In genomic region chr15:66621491-66622467, GRCh38 we compare ENCODE assay signal across 10 cellular contexts. TPM values are rescaled to one million over a fixed set of nuclear protein-coding genes. Genes with fewer than 3 reads are reported as not detected.
DNase-seq lines count a peak whose midpoint lies in the region; ATAC-seq and TF ChIP-seq lines count a peak whose summit lies in the region.
"Had no signal": no experiment of that assay in that cellular context is flagged by ENCODE, and none has a peak within 500 bp of the region (broad histone marks: within the 10 kb centered on the region; RNA-seq: fewer than 3 reads in every experiment).

No MANE protein-coding gene starts in this region.

- DNase-seq in AG08396 (ENCODE audit: low spot score) (peak; percentile 46), NT2/D1 (ENCODE audit: low read depth, low spot score) (peak; percentile 63), left cardiac atrium (peak; percentile 41), ovary (peak; percentile 40 to 62 (median 48)), NCI-H1048 (lab: John Stamatoyannopoulos, UW) (no peak), PC-9 (no peak), NCI-H2029 (lab: John Stamatoyannopoulos, UW) (no peak), NK-92 (lab: John Stamatoyannopoulos, UW; ENCODE audit: unreplicated experiment) (no peak)
- DNase-seq: foreskin keratinocyte had no signal

- no peaks in the 10 kb centered on the region for H3K79me2 ChIP-seq in PC-9 (ENCODE audit: low read depth)

- H3K4me3 ChIP-seq in NT2/D1 (ENCODE audit: insufficient read length, low read depth) (peak overlapping the region; percentile 36), ovary (peak overlapping the region; percentile 27), PC-9 (no peak overlapping the region)
- H3K4me3 ChIP-seq: BLaER1 had no signal

- intact Hi-C loops in left cardiac atrium (cut with DNase I) (no loop called here), ovary (cut with DNase I) (loop anchor here (2.0 to 5.0 kb wide), 4 partner anchors 81 to 231 kb away; partner anchors contain the start of gene SMAD6 (in 2 of the 4)), PC-9 (cut with micrococcal nuclease; ENCODE audit: unreplicated experiment) (no loop called here)

- H3K9me2 ChIP-seq in PC-9 (ENCODE audit: insufficient read depth) = no peaks in the 10 kb centered on the region

- H3K27me3 ChIP-seq in NT2/D1 (ENCODE audit: insufficient read depth, insufficient read length) = no peaks in the 10 kb centered on the region
- H3K27me3 ChIP-seq in ovary = no peaks in the 10 kb centered on the region
- no peaks in the 10 kb centered on the region for H3K27me3 ChIP-seq in PC-9 (ENCODE audit: insufficient read depth, low read depth)

- CTCF ChIA-PET in PC-9 (lab: Charles Lee) = no interaction called here

- H3K9me3 ChIP-seq in NT2/D1 (ENCODE audit: insufficient read depth, low read length) = no peaks in the 10 kb centered on the region
- H3K9me3 ChIP-seq in ovary = no peaks in the 10 kb centered on the region
- H3K9me3 ChIP-seq in PC-9 (ENCODE audit: insufficient read depth, low read depth) = no peaks in the 10 kb centered on the region
- H3K9me3 ChIP-seq: BLaER1 had no signal

- TF ChIP-seq POLR2A in ovary (IDR thresholded peaks at IDR 0.05) = no peak

- H3K4me1 ChIP-seq in NT2/D1 (ENCODE audit: insufficient read depth, insufficient read length) (peaks cover 21% of the 10 kb centered on the region), ovary (ENCODE audit: insufficient read depth) (peaks cover 11% of the 10 kb centered on the region), PC-9 (replicated peaks; ENCODE audit: insufficient read depth) (peaks cover 4% of the 10 kb centered on the region; the same call in 1 of the 2 replicates)
- H3K4me1 ChIP-seq: foreskin keratinocyte had no signal

- 14 to 25% (median 17%) methylated on average over 46 to 75 of the region's 75 CpGs for WGBS in ovary, 3 donors

- TF ChIP-seq CTCF in ovary (IDR thresholded peaks at IDR 0.05) (no peak), PC-9 (conservative IDR thresholded peaks at IDR 0.05) (no peak)

- H2AFZ ChIP-seq in PC-9 = no peak overlapping the region

- no peaks in the 10 kb centered on the region for H4K20me1 ChIP-seq in PC-9 (ENCODE audit: insufficient read depth)
- H4K20me1 ChIP-seq: BLaER1 had no signal

- H3K9ac ChIP-seq in NT2/D1 (ENCODE audit: insufficient read length, low read depth) = peak overlapping the region; percentile 85
- H3K9ac ChIP-seq: BLaER1 had no signal

- no peaks in the 10 kb centered on the region for H3F3A ChIP-seq in PC-9 (ENCODE audit: insufficient read depth, low read depth)

- POLR2A ChIA-PET in PC-9 (lab: Charles Lee; ENCODE audit: unreplicated experiment) = interaction anchor here (0.6 to 0.7 kb wide), 2 partner anchors 225 to 1099 kb away, joined by 3 to 4 read pairs; no protein-coding TSS in a partner anchor

- peak; percentile 45 to 48 for ATAC-seq in left cardiac atrium
- ATAC-seq: foreskin keratinocyte had no signal

- TF ChIP-seq EP300 in ovary (IDR thresholded peaks at IDR 0.05) = no peak

- H3K36me3 ChIP-seq in NT2/D1 (ENCODE audit: insufficient read depth, insufficient read length, low read length) = no peaks in the 10 kb centered on the region
- no peaks in the 10 kb centered on the region for H3K36me3 ChIP-seq in ovary
- H3K36me3 ChIP-seq in PC-9 (ENCODE audit: low read depth) = no peaks in the 10 kb centered on the region
- H3K36me3 ChIP-seq: BLaER1 had no signal

- H3K27ac ChIP-seq in ovary (peak overlapping the region; percentile 80 to 91), PC-9 (no peak overlapping the region)
- H3K27ac ChIP-seq: BLaER1, foreskin keratinocyte had no signal

- BruUV-seq in PC-9 (replicated peaks; lab: Mats Ljungman, UMichigan) = no TSS peak

- no peak overlapping the region for H3K4me2 ChIP-seq in PC-9
- H3K4me2 ChIP-seq: BLaER1 had no signal

RNA-seq across cellular contexts. Expression of gene LCTL, which starts 56.0 kb away (rescaled TPM):
- total RNA-seq in left cardiac atrium (not detected), ovary (not detected), PC-9 (2021) (not detected in 2 replicates)
- polyA plus RNA-seq in ovary = under 1 TPM in 1 of 2 donors, not detected in 1; 0.23 TPM

Comparison
In these comparisons a context has a peak if more than half of its experiments do, and no peak if none do; other contexts are left out.
1. DNase-seq: peak in AG08396 (single experiment), NT2/D1 (single experiment), left cardiac atrium (single experiment) and ovary (5 of 5); none in NCI-H1048 (single experiment), PC-9 (0 of 2), NCI-H2029 (single experiment) and NK-92 (single experiment).
2. intact Hi-C loops: an anchor here in ovary (2.0 to 5.0 kb wide); none called in left cardiac atrium and PC-9.